Comparison of ENCODE assay signal across 2 cellular contexts in genomic region chr6:82056567-82056966, GRCh38.
TF ChIP-seq lines count a peak whose summit lies in the region.

No MANE protein-coding gene starts in this region.

TF ChIP-seq in HCT116, 20 proteins besides CTCF, POLR2A, EP300 and RAD21 (continued from another document):
- no peak for TF ChIP-seq REST (IDR thresholded peaks at IDR 0.05; ENCODE audit: low read depth)
- no peak for TF ChIP-seq SRF (IDR thresholded peaks at IDR 0.05; ENCODE audit: low read depth)
- TF ChIP-seq EGR1 (IDR thresholded peaks at IDR 0.05; ENCODE audit: low read depth): no peak
- TF ChIP-seq EZH2phosphoT487 (IDR thresholded peaks at IDR 0.05; ENCODE audit: borderline replicate concordance): no peak
- no peak for TF ChIP-seq CEBPB (IDR thresholded peaks at IDR 0.05; ENCODE audit: low read depth)
- no peak for TF ChIP-seq ZBTB33 (IDR thresholded peaks at IDR 0.05; ENCODE audit: extremely low read depth, insufficient replicate concordance, low read length)
- no peak for TF ChIP-seq YY1 (IDR thresholded peaks at IDR 0.05; ENCODE audit: extremely low read depth, insufficient replicate concordance, low read depth, low read length)
- TF ChIP-seq TCF7L2 (IDR thresholded peaks at IDR 0.05; ENCODE audit: borderline replicate concordance, extremely low read depth, insufficient read depth, insufficient read length): no peak
- no peak for TF ChIP-seq ATF3 (IDR thresholded peaks at IDR 0.05)
- no peak for TF ChIP-seq ELF1 (IDR thresholded peaks at IDR 0.05; ENCODE audit: borderline replicate concordance, low read depth)
- no peak for TF ChIP-seq ZNF274 (IDR thresholded peaks at IDR 0.05; ENCODE audit: low read depth, low read length)
- TF ChIP-seq SP1 (IDR thresholded peaks at IDR 0.05; ENCODE audit: low read depth): no peak
- no peak for TF ChIP-seq CBX3 (IDR thresholded peaks at IDR 0.05; ENCODE audit: low read depth)
- no peak for TF ChIP-seq ZFX (IDR thresholded peaks at IDR 0.05)
- TF ChIP-seq EZH2 (IDR thresholded peaks at IDR 0.05): no peak

TF ChIP-seq in SK-N-SH, 30 proteins besides CTCF, POLR2A, EP300 and RAD21 (continued from another document):
- TF ChIP-seq PBX3 (IDR thresholded peaks at IDR 0.05) (no peak), ELF1 (IDR thresholded peaks at IDR 0.05) (no peak), NFIC (IDR thresholded peaks at IDR 0.05; ENCODE audit: borderline replicate concordance) (no peak)
TF ChIP-seq in SK-N-SH: peak in this region for 0.
